In genomic region chr18:76999077-76999476, GRCh38 we compare ENCODE assay signal across 20 cellular contexts.
DNase-seq lines count a peak whose midpoint lies in the region; ATAC-seq and TF ChIP-seq lines count a peak whose summit lies in the region.
"Had no signal": no experiment of that assay in that cellular context is flagged by ENCODE, and none has a peak within 500 bp of the region (broad histone marks: within the 10 kb centered on the region; RNA-seq: fewer than 3 reads in every experiment).

No MANE protein-coding gene starts in this region.

- H3K27ac ChIP-seq in DND-41 (ENCODE audit: low read length) (0 out of 2 replicates have a peak overlapping the region, but pooled peaks have one; percentile 15), substantia nigra (ENCODE audit: low read depth, low read length, poor library complexity, severe bottlenecking) (peak overlapping the region; percentile 28)
- H3K27ac ChIP-seq: 22Rv1, A549, BLaER1 had no signal

- no peak overlapping the region for H3K9ac ChIP-seq in DND-41 (ENCODE audit: low read depth, low read length)
- H3K9ac ChIP-seq: BLaER1 had no signal

- no peaks in the 10 kb centered on the region for H3K9me3 ChIP-seq in DND-41 (ENCODE audit: insufficient read depth, low read length, severe bottlenecking)
- H3K9me3 ChIP-seq: A549, BLaER1 had no signal

- no peak overlapping the region for H3K4me3 Mint-ChIP-seq in activated CD4-positive, alpha-beta memory T cell treated with anti-CD3 and anti-CD28 coated beads for 36 hours
- no peak overlapping the region for H3K4me3 Mint-ChIP-seq in activated CD4-positive, alpha-beta memory T cell treated with anti-CD3 and anti-CD28 coated beads, Interleukin-2, amount 10 ng/mL, durations not matched to agents 7 days and 5 days
- H3K4me3 Mint-ChIP-seq: CD14-positive monocyte; CD4-positive, alpha-beta memory T cell; HFFc6 had no signal

- H3K79me2 ChIP-seq in DND-41 (ENCODE audit: insufficient read depth, low read length) = no peaks in the 10 kb centered on the region

- H3K4me2 ChIP-seq in DND-41 (ENCODE audit: insufficient read depth, low read length) = no peak overlapping the region
- H3K4me2 ChIP-seq: A549, BLaER1 had no signal

- no peaks in the 10 kb centered on the region for H3K36me3 Mint-ChIP-seq in activated CD4-positive, alpha-beta memory T cell treated with anti-CD3 and anti-CD28 coated beads for 36 hours
- no peaks in the 10 kb centered on the region for H3K36me3 Mint-ChIP-seq in activated CD4-positive, alpha-beta memory T cell treated with anti-CD3 and anti-CD28 coated beads, Interleukin-2, amount 10 ng/mL, durations not matched to agents 7 days and 5 days (ENCODE audit: low read depth)

- POLR2A ChIA-PET in activated CD4-positive, alpha-beta memory T cell treated with anti-CD3 and anti-CD28 coated beads for 36 hours (lab: Charles Lee) = interaction anchor here (0.6 kb wide), 1 partner anchor 33 kb away, joined by 6 read pairs; no protein-coding TSS in a partner anchor
- POLR2A ChIA-PET in activated CD4-positive, alpha-beta memory T cell treated with anti-CD3 and anti-CD28 coated beads, Interleukin-2, amount 10 ng/mL, durations not matched to agents 7 days and 5 days (lab: Charles Lee) = interaction anchor here (0.6 to 1.0 kb wide), 2 partner anchors 9 to 122 kb away, joined by 3 read pairs; no protein-coding TSS in a partner anchor

- H3K27me3 Mint-ChIP-seq in activated CD4-positive, alpha-beta memory T cell treated with anti-CD3 and anti-CD28 coated beads for 36 hours = no peaks in the 10 kb centered on the region
- H3K27me3 Mint-ChIP-seq in activated CD4-positive, alpha-beta memory T cell treated with anti-CD3 and anti-CD28 coated beads, Interleukin-2, amount 10 ng/mL, durations not matched to agents 7 days and 5 days = peaks cover 9% of the 10 kb centered on the region
- H3K27me3 Mint-ChIP-seq: CD4-positive, alpha-beta memory T cell had no signal

- H3K27ac Mint-ChIP-seq in activated CD4-positive, alpha-beta memory T cell treated with anti-CD3 and anti-CD28 coated beads for 36 hours = no peak overlapping the region
- no peak overlapping the region for H3K27ac Mint-ChIP-seq in activated CD4-positive, alpha-beta memory T cell treated with anti-CD3 and anti-CD28 coated beads, Interleukin-2, amount 10 ng/mL, durations not matched to agents 7 days and 5 days
- H3K27ac Mint-ChIP-seq: HFFc6 had no signal

- H3K4me3 ChIP-seq in DND-41 (ENCODE audit: low read depth in 1 of 2, low read length in 2 of 2) = no peak overlapping the region
- H3K4me3 ChIP-seq: A549, BLaER1 had no signal

- H3K4me1 Mint-ChIP-seq in activated CD4-positive, alpha-beta memory T cell treated with anti-CD3 and anti-CD28 coated beads for 36 hours (ENCODE audit: low read depth) = peaks cover 6% of the 10 kb centered on the region
- H3K4me1 Mint-ChIP-seq in activated CD4-positive, alpha-beta memory T cell treated with anti-CD3 and anti-CD28 coated beads, Interleukin-2, amount 10 ng/mL, durations not matched to agents 7 days and 5 days = peaks cover 23% of the 10 kb centered on the region

- H4K20me1 ChIP-seq in DND-41 (ENCODE audit: insufficient read depth, low read length) = no peaks in the 10 kb centered on the region
- H4K20me1 ChIP-seq: BLaER1 had no signal

- no peak overlapping the region for H2AFZ ChIP-seq in DND-41 (ENCODE audit: low read depth, low read length)

- CTCF ChIA-PET in activated CD4-positive, alpha-beta memory T cell treated with anti-CD3 and anti-CD28 coated beads for 36 hours (lab: Charles Lee) = interaction anchor here (0.6 to 6.0 kb wide), 9 partner anchors 11 to 1666 kb away, joined by 3 to 92 read pairs (median 19); no protein-coding TSS in a partner anchor
- CTCF ChIA-PET in activated CD4-positive, alpha-beta memory T cell treated with anti-CD3 and anti-CD28 coated beads, Interleukin-2, amount 10 ng/mL, durations not matched to agents 7 days and 5 days (lab: Charles Lee) = interaction anchor here (0.7 to 4.6 kb wide), 11 partner anchors 16 to 615 kb away, joined by 3 to 70 read pairs (median 9); partner anchors contain the start of gene MBP

- H3K4me1 ChIP-seq in DND-41 (ENCODE audit: insufficient read depth, low read length) = peaks cover 28% of the 10 kb centered on the region
- H3K4me1 ChIP-seq: A549 had no signal

- H3K27me3 ChIP-seq in DND-41 (ENCODE audit: insufficient read depth, low read length, poor library complexity) = no peaks in the 10 kb centered on the region
- H3K27me3 ChIP-seq: BLaER1 had no signal

- intact Hi-C loops in activated CD4-positive, alpha-beta memory T cell treated with anti-CD3 and anti-CD28 coated beads for 36 hours (cut with micrococcal nuclease) = no loop called here

- no peaks in the 10 kb centered on the region for H3K36me3 ChIP-seq in DND-41 (ENCODE audit: insufficient read depth, low read length)
- H3K36me3 ChIP-seq: BLaER1 had no signal

- H3K9me3 Mint-ChIP-seq in activated CD4-positive, alpha-beta memory T cell treated with anti-CD3 and anti-CD28 coated beads for 36 hours = no peaks in the 10 kb centered on the region
- no peaks in the 10 kb centered on the region for H3K9me3 Mint-ChIP-seq in activated CD4-positive, alpha-beta memory T cell treated with anti-CD3 and anti-CD28 coated beads, Interleukin-2, amount 10 ng/mL, durations not matched to agents 7 days and 5 days
- H3K9me3 Mint-ChIP-seq: CD14-positive monocyte, HFFc6 had no signal

- peak; percentile 5 for DNase-seq in activated CD4-positive, alpha-beta memory T cell treated with anti-CD3 and anti-CD28 coated beads for 36 hours
- no peak for DNase-seq in activated CD4-positive, alpha-beta memory T cell treated with anti-CD3 and anti-CD28 coated beads, Interleukin-2, amount 10 ng/mL, durations not matched to agents 7 days and 5 days
- DNase-seq in DND-41 (no peak), left lobe of liver (ENCODE audit: low spot score) (peak; percentile 41), substantia nigra (lab: John Stamatoyannopoulos, UW) (no peak), NCI-H1694 treated with DMSO at 0.1 percent for 48 hours (lab: John Stamatoyannopoulos, UW) (no peak), HK-2 (ENCODE audit: unreplicated experiment) (no peak), NCI-H2196 treated with DMSO at 0.1 percent for 48 hours (lab: John Stamatoyannopoulos, UW; ENCODE audit: unreplicated experiment) (no peak)
- DNase-seq: CD4-positive, alpha-beta memory T cell; DMS153; DMS79; GF-D8; GOT3; H7; HFFc6 had no signal

- ATAC-seq in DND-41 (ENCODE audit: insufficient read depth, low read depth) (no peak), left lobe of liver (no peak)
- ATAC-seq: A549, HCT116 had no signal

- no peak for TF ChIP-seq CTCF in DND-41 (IDR thresholded peaks at IDR 0.05; ENCODE audit: borderline replicate concordance, extremely low read depth, low read length, poor library complexity, severe bottlenecking)

Comparison
In these comparisons a context has a peak if more than half of its experiments do, and no peak if none do; other contexts are left out.
1. DNase-seq: peak in activated CD4-positive, alpha-beta memory T cell treated with anti-CD3 and anti-CD28 coated beads for 36 hours (single experiment) and left lobe of liver (single experiment); none in activated CD4-positive, alpha-beta memory T cell treated with anti-CD3 and anti-CD28 coated beads, Interleukin-2, amount 10 ng/mL, durations not matched to agents 7 days and 5 days (single experiment), DND-41 (single experiment), substantia nigra (0 of 49), NCI-H1694 treated with DMSO at 0.1 percent for 48 hours (single experiment), HK-2 (single experiment) and NCI-H2196 treated with DMSO at 0.1 percent for 48 hours (single experiment).